1 cellular context compared by ENCODE assay signal in genomic region chr7:1355568-1356340, GRCh38.
TF ChIP-seq lines count a peak whose summit lies in the region.

No MANE protein-coding gene starts in this region.

TF ChIP-seq in H1, 55 proteins besides CTCF, POLR2A, EP300 and RAD21 (continued from another document):
- no peak for TF ChIP-seq GTF2F1 (IDR thresholded peaks at IDR 0.05; ENCODE audit: borderline replicate concordance, low read depth, low read length)
- TF ChIP-seq YY1 (IDR thresholded peaks at IDR 0.05; ENCODE audit: low read depth, low read length): no peak
- no peak for TF ChIP-seq SP4 (IDR thresholded peaks at IDR 0.05; ENCODE audit: low read length)
- TF ChIP-seq HDAC6 (IDR thresholded peaks at IDR 0.05; ENCODE audit: low read depth, low read length): no peak
- TF ChIP-seq NRF1 (IDR thresholded peaks at IDR 0.05; ENCODE audit: low read depth, low read length): no peak
- no peak for TF ChIP-seq CBX5 (IDR thresholded peaks at IDR 0.05; ENCODE audit: low read depth, low read length)
- TF ChIP-seq SIX5 (IDR thresholded peaks at IDR 0.05; ENCODE audit: low read depth, low read length): no peak
- no peak for TF ChIP-seq CHD2 (IDR thresholded peaks at IDR 0.05; ENCODE audit: low read length)
- no peak for TF ChIP-seq KDM4A (IDR thresholded peaks at IDR 0.05; ENCODE audit: low read depth, low read length, severe bottlenecking)
- no peak for TF ChIP-seq CHD1 (IDR thresholded peaks at IDR 0.05; ENCODE audit: low read depth, low read length)
